Comparison of ENCODE assay signal across 29 cellular contexts in genomic region chr15:80055933-80056332, GRCh38.
"Had no signal": no experiment of that assay in that cellular context is flagged by ENCODE, and none has a peak within 500 bp of the region (broad histone marks: within the 10 kb centered on the region; RNA-seq: fewer than 3 reads in every experiment).

No MANE protein-coding gene starts in this region.

- H3K27me3 Mint-ChIP-seq: activated CD4-positive, alpha-beta memory T cell treated with anti-CD3 and anti-CD28 coated beads for 36 hours; activated CD4-positive, alpha-beta T cell treated with anti-CD3 and anti-CD28 coated beads, Interleukin-2, amount 10 ng/mL, durations not matched to agents 24 days and 14 days; activated T-cell treated with anti-CD3 and anti-CD28 coated beads, Interleukin-2, amount 50 U/mL, for 24 hours; naive thymus-derived CD8-positive, alpha-beta T cell; stimulated activated naive B cell treated with anti-CD40 and anti-IgM and Interleukin-4, amounts not matched to agents 10 μg/mL and 1 μg/mL and 100 μg/mL, for 72 hours had no signal

- H3K27ac ChIP-seq: breast epithelium, heart left ventricle, pancreas, psoas muscle, stomach, thyroid gland, upper lobe of left lung, vagina had no signal

- DNase-seq: activated CD4-positive, alpha-beta memory T cell treated with anti-CD3 and anti-CD28 coated beads for 36 hours; activated CD4-positive, CD25-positive, alpha-beta regulatory T cell treated with anti-CD3 and anti-CD28 coated beads, Interleukin-2, amount 50 U/mL, for 72 hours; activated CD8-positive, alpha-beta memory T cell treated with anti-CD3 and anti-CD28 coated beads, Interleukin-2, amount 50 U/mL, for 48 hours; activated gamma-delta T cell treated with Interleukin-2 at 50 U/mL for 16 hours; activated T-cell treated with anti-CD3 and anti-CD28 coated beads, Interleukin-2, amount 50 U/mL, for 24 hours; central memory CD4-positive, alpha-beta T cell; endodermal cell; foreskin fibroblast; heart left ventricle; midbrain; naive thymus-derived CD8-positive, alpha-beta T cell; nucleus accumbens; pancreas; psoas muscle; stimulated activated CD4-positive, alpha-beta T cell treated with anti-CD3 and anti-CD28 coated beads, Interleukin-15, amount 100 ng/mL, for 24 hours; stimulated activated CD4-positive, alpha-beta T cell treated with anti-CD3 and anti-CD28 coated beads, Interleukin-2, amount 100 ng/mL, for 24 hours; stimulated activated naive B cell treated with anti-CD40 and anti-IgM and Interleukin-4, amounts not matched to agents 10 μg/mL and 1 μg/mL and 100 μg/mL, for 72 hours; stomach; T1000; thyroid gland; upper lobe of left lung had no signal

- H3K9me3 Mint-ChIP-seq: activated CD4-positive, alpha-beta memory T cell treated with anti-CD3 and anti-CD28 coated beads for 36 hours; activated CD4-positive, alpha-beta T cell treated with anti-CD3 and anti-CD28 coated beads, Interleukin-2, amount 10 ng/mL, durations not matched to agents 24 days and 14 days; activated naive CD4-positive, alpha-beta T cell treated with anti-CD3 and anti-CD28 coated beads, Interleukin-2, amount 50 U/mL, for 72 hours; activated T-cell treated with anti-CD3 and anti-CD28 coated beads, Interleukin-2, amount 50 U/mL, for 24 hours; dendritic cell treated with granulocyte-macrophage colony-stimulating factor and Interleukin-4, amounts not matched to agents 40 ng/mL and 50 ng/mL, for 4 days; endodermal cell; naive thymus-derived CD8-positive, alpha-beta T cell; neural crest cell; stimulated activated naive B cell treated with anti-CD40 and anti-IgM and Interleukin-4, amounts not matched to agents 10 μg/mL and 1 μg/mL and 100 μg/mL, for 72 hours had no signal

- H3K4me3 ChIP-seq: breast epithelium, heart left ventricle, pancreas, psoas muscle, smooth muscle cell, stomach, thyroid gland, upper lobe of left lung, vagina had no signal

- ATAC-seq: esophagus mucosa; heart left ventricle; naive thymus-derived CD8-positive, alpha-beta T cell; pancreas; psoas muscle had no signal

- H3K4me2 ChIP-seq: smooth muscle cell had no signal

- H3K9me3 ChIP-seq: breast epithelium, heart left ventricle, pancreas, psoas muscle, stomach, thyroid gland, upper lobe of left lung, vagina had no signal

- H3K27me3 ChIP-seq: breast epithelium, pancreas, stomach, thyroid gland, upper lobe of left lung, vagina had no signal

- H3K36me3 ChIP-seq: breast epithelium, heart left ventricle, pancreas, stomach, thyroid gland, upper lobe of left lung, vagina had no signal

- H3K4me3 Mint-ChIP-seq: activated CD4-positive, alpha-beta memory T cell treated with anti-CD3 and anti-CD28 coated beads for 36 hours; activated CD4-positive, alpha-beta T cell treated with anti-CD3 and anti-CD28 coated beads, Interleukin-2, amount 10 ng/mL, durations not matched to agents 24 days and 14 days; activated T-cell treated with anti-CD3 and anti-CD28 coated beads, Interleukin-2, amount 50 U/mL, for 24 hours; dendritic cell treated with granulocyte-macrophage colony-stimulating factor and Interleukin-4, amounts not matched to agents 40 ng/mL and 50 ng/mL, for 4 days; endodermal cell; stimulated activated naive B cell treated with anti-CD40 and anti-IgM and Interleukin-4, amounts not matched to agents 10 μg/mL and 1 μg/mL and 100 μg/mL, for 72 hours had no signal

- H3K27ac Mint-ChIP-seq: activated CD4-positive, alpha-beta memory T cell treated with anti-CD3 and anti-CD28 coated beads for 36 hours; activated CD4-positive, alpha-beta T cell treated with anti-CD3 and anti-CD28 coated beads, Interleukin-2, amount 10 ng/mL, durations not matched to agents 24 days and 14 days; activated naive CD4-positive, alpha-beta T cell treated with anti-CD3 and anti-CD28 coated beads, Interleukin-2, amount 50 U/mL, for 72 hours; activated T-cell treated with anti-CD3 and anti-CD28 coated beads, Interleukin-2, amount 50 U/mL, for 24 hours; dendritic cell treated with granulocyte-macrophage colony-stimulating factor and Interleukin-4, amounts not matched to agents 40 ng/mL and 50 ng/mL, for 4 days; endodermal cell; stimulated activated naive B cell treated with anti-CD40 and anti-IgM and Interleukin-4, amounts not matched to agents 10 μg/mL and 1 μg/mL and 100 μg/mL, for 72 hours had no signal

- H3K36me3 Mint-ChIP-seq: activated CD4-positive, alpha-beta memory T cell treated with anti-CD3 and anti-CD28 coated beads for 36 hours; activated naive CD4-positive, alpha-beta T cell treated with anti-CD3 and anti-CD28 coated beads, Interleukin-2, amount 50 U/mL, for 72 hours; naive thymus-derived CD8-positive, alpha-beta T cell; stimulated activated naive B cell treated with anti-CD40 and anti-IgM and Interleukin-4, amounts not matched to agents 10 μg/mL and 1 μg/mL and 100 μg/mL, for 72 hours had no signal
